ENCODE assay signal across 12 cellular contexts in the genomic region with DNA sequence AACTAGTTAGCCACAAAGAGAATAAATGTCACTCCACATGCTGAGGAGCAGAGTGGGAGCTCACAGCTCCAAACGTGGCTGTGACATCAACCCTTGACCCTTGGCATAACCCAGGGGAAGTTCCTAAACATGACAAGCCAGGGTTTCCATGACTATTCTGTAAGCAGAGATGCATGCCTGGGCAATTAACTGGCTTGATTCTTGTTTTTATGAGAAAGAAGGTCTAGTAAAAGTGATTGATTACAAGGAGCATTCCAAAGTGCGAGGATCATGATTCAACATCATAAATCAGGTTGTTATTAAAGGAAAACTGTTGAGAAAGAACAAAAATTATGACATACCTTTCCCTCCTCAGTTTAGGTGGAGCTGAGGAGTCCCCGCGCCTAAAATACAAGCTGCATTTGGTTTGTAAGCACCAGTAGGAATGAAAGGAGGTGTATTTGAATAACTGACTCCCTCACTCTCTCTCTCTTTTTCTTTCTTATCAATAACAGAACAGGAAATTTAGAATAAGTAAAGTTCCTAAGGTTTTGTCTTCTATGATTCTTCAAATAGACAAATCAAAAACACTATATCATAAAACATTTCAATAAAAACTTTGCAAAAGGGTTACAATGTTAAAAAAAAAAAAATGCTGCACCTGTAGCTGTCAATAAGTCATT.
A peak's percentile ranks its signal among the peaks of the same experiment; 100 is the strongest.
DNase-seq lines count a peak whose midpoint lies in the region; ATAC-seq and TF ChIP-seq lines count a peak whose summit lies in the region.
"Had no signal": no experiment of that assay in that cellular context is flagged by ENCODE, and none has a peak within 500 bp of the region (broad histone marks: within the 10 kb centered on the region; RNA-seq: fewer than 3 reads in every experiment).

No MANE protein-coding gene starts in this region.

- no peak overlapping the region for H2AFZ ChIP-seq in fibroblast of lung (ENCODE audit: low read length)

- H3K4me1 Mint-ChIP-seq in osteocyte (ENCODE audit: unreplicated experiment), result no peaks in the 10 kb centered on the region

- TF ChIP-seq CTCF in RWPE1 (conservative IDR thresholded peaks at IDR 0.05; ENCODE audit: low read depth) (no peak), fibroblast of lung (conservative IDR thresholded peaks at IDR 0.05 in 1 of 2, IDR thresholded peaks at IDR 0.05 in 1 of 2; ENCODE audit: low read depth in 1 of 2, low read length in 2 of 2) (no peak), omental fat pad (IDR thresholded peaks at IDR 0.05) (no peak), osteocyte (IDR thresholded peaks at IDR 0.05) (no peak)

- H3K9me3 Mint-ChIP-seq in osteocyte (ENCODE audit: unreplicated experiment), result no peaks in the 10 kb centered on the region

- WGBS in aorta, 2 donors, result 26 to 52% methylated on average over 4 of the region's 4 CpGs

- H3K27ac ChIP-seq in RWPE1, result no peak overlapping the region
- no peak overlapping the region for H3K27ac ChIP-seq in fibroblast of lung (ENCODE audit: insufficient read depth, low read length)
- H3K27ac ChIP-seq in aorta (ENCODE audit: low read depth in 1 of 2, low read length in 2 of 2), result no peak overlapping the region

- peak; percentile 75 for DNase-seq in GM04504 (ENCODE audit: low read depth)
- DNase-seq in RWPE1 (ENCODE audit: low spot score), result peak; percentile 87
- peak; percentile 49 to 69 for DNase-seq in fibroblast of lung (ENCODE audit: low read depth in 2 of 2)
- no peak for DNase-seq in omental fat pad (ENCODE audit: low spot score)
- no peak for DNase-seq in osteocyte (ENCODE audit: extremely low spot score, unreplicated experiment)
- no peak for DNase-seq in aorta
- DNase-seq in foreskin melanocyte, result no peak
- no peak for DNase-seq in NCI-H2196 treated with DMSO at 0.1 percent for 48 hours (lab: John Stamatoyannopoulos, UW; ENCODE audit: unreplicated experiment)
- DNase-seq: dermis blood vessel endothelial cell; H7; stimulated activated CD4-positive, alpha-beta T cell treated with anti-CD3 and anti-CD28 coated beads, Interleukin-2, amount 100 ng/mL, for 48 hours had no signal

- H3K79me2 ChIP-seq in fibroblast of lung (ENCODE audit: control insufficient read depth, insufficient read depth, low read length), result no peaks in the 10 kb centered on the region

- no peak overlapping the region for H3K4me2 ChIP-seq in fibroblast of lung (ENCODE audit: extremely low read depth, insufficient read depth, low read length)
- H3K4me2 ChIP-seq: BLaER1 treated with 17β-estradiol and CSF1 and Interleukin-3, amounts not matched to agents 10 nM and 100 nM had no signal

- H3K27me3 ChIP-seq in fibroblast of lung (ENCODE audit: control insufficient read depth, insufficient read depth, low read length) (no peaks in the 10 kb centered on the region), aorta (ENCODE audit: control insufficient read depth in 1 of 2, insufficient read depth in 2 of 2, low read length in 1 of 2) (peaks cover 0 to 2% of the 10 kb centered on the region in 2 donors)
- H3K27me3 ChIP-seq: BLaER1 treated with 17β-estradiol and CSF1 and Interleukin-3, amounts not matched to agents 10 nM and 100 nM had no signal

- H3K36me3 Mint-ChIP-seq in osteocyte (ENCODE audit: unreplicated experiment), result no peaks in the 10 kb centered on the region

- H3K27ac Mint-ChIP-seq in osteocyte (ENCODE audit: unreplicated experiment), result no peak overlapping the region

- H4K20me1 ChIP-seq in fibroblast of lung (ENCODE audit: control insufficient read depth, extremely low read depth, insufficient read depth, low read length), result no peaks in the 10 kb centered on the region

- H3K27me3 Mint-ChIP-seq in osteocyte (ENCODE audit: unreplicated experiment), result no peaks in the 10 kb centered on the region

- ATAC-seq in omental fat pad (ENCODE audit: low FRiP score) (peak; percentile 82), aorta (ENCODE audit: low FRiP score) (no peak)

- H3K36me3 ChIP-seq in fibroblast of lung (ENCODE audit: control insufficient read depth, insufficient read depth, low read length), result no peaks in the 10 kb centered on the region
- H3K36me3 ChIP-seq in aorta (ENCODE audit: control insufficient read depth in 1 of 2, insufficient read depth in 2 of 2, low read length in 1 of 2), result no peaks in the 10 kb centered on the region

- H3K4me3 ChIP-seq in fibroblast of lung (replicated peaks in 1 of 4; ENCODE audit: control extremely low read depth in 1 of 4, insufficient read depth in 1 of 4, low read depth in 3 of 4, low read length in 4 of 4) (no peak overlapping the region), aorta (ENCODE audit: low read length in 2 of 2) (no peak overlapping the region)
- H3K4me3 ChIP-seq: BLaER1 treated with 17β-estradiol and CSF1 and Interleukin-3, amounts not matched to agents 10 nM and 100 nM had no signal

- no peak overlapping the region for H3K9ac ChIP-seq in fibroblast of lung (ENCODE audit: insufficient read depth, low read length)
- H3K9ac ChIP-seq: BLaER1 treated with 17β-estradiol and CSF1 and Interleukin-3, amounts not matched to agents 10 nM and 100 nM had no signal

- H3K4me3 Mint-ChIP-seq in osteocyte (ENCODE audit: unreplicated experiment), result no peak overlapping the region

- intact Hi-C loops in aorta (cut with DNase I), result loop anchor here in 1 of 2 donors (10.0 kb wide), 1 partner anchor 68 kb away; no protein-coding TSS in a partner anchor

- H3K4me1 ChIP-seq in fibroblast of lung (ENCODE audit: control insufficient read depth, extremely low read depth, insufficient read depth, low read length) (no peaks in the 10 kb centered on the region), aorta (ENCODE audit: control insufficient read depth in 1 of 2, insufficient read depth in 2 of 2, low read length in 2 of 2) (no peaks in the 10 kb centered on the region)

- CTCF ChIA-PET in RWPE1 (lab: Yijun Ruan, JAX), result interaction anchor here (1.2 kb wide), 1 partner anchor 181 kb away, joined by 3 read pairs; no protein-coding TSS in a partner anchor

- H3K9me3 ChIP-seq in fibroblast of lung (ENCODE audit: control insufficient read depth, insufficient read depth, low read depth, low read length) (no peaks in the 10 kb centered on the region), aorta (ENCODE audit: control insufficient read depth, low read length) (no peaks in the 10 kb centered on the region)

- POLR2A ChIA-PET in RWPE1 (lab: Yijun Ruan, JAX; ENCODE audit: low non-redundant PET), result no interaction called here

Comparison
In these comparisons a context has a peak if more than half of its experiments do, and no peak if none do; other contexts are left out.
1. DNase-seq: peak in GM04504 (single experiment), RWPE1 (single experiment) and fibroblast of lung (2 of 2); none in omental fat pad (single experiment), osteocyte (single experiment), aorta (0 of 2), foreskin melanocyte (single experiment) and NCI-H2196 treated with DMSO at 0.1 percent for 48 hours (single experiment).